In the genomic region with DNA sequence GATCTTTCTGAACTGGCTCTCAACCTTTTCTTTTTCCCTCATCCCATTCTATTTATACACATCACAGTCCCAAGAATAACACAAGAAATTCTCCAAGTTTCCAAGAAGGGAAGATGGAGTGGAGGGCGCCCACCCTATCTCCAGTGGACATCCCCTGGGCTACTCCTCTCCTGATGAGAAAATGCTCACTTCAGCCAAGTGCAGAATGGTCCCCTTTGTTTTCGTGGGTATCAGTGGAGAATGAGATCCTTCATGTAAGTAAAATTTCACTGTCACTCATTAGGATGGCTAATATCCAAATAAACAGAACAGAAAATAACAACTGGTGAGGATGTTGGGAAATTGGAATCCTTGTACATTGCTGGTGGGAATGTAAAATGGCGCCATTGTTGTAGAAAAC, we compare ENCODE assay signal across 16 cellular contexts.
"Had no signal": no experiment of that assay in that cellular context is flagged by ENCODE, and none has a peak within 500 bp of the region (broad histone marks: within the 10 kb centered on the region; RNA-seq: fewer than 3 reads in every experiment).

No MANE protein-coding gene starts in this region.

- H3K4me1 Mint-ChIP-seq: natural killer cell had no signal

- H3K36me3 Mint-ChIP-seq: activated naive CD8-positive, alpha-beta T cell treated with anti-CD3 and anti-CD28 coated beads, Interleukin-2, amount 10 ng/mL, durations not matched to agents 7 days and 5 days; natural killer cell; type B pancreatic cell had no signal

- H3K27ac ChIP-seq: colonic mucosa, gastrocnemius medialis, hepatocyte, SK-N-MC, skin epidermis, WERI-Rb-1 had no signal

- ATAC-seq: activated CD4-positive, alpha-beta T cell treated with anti-CD3 and anti-CD28 coated beads for 36 hours; gastrocnemius medialis; mucosa of descending colon; natural killer cell had no signal

- DNase-seq: activated CD4-positive, alpha-beta memory T cell treated with anti-CD3 and anti-CD28 coated beads, Interleukin-2, amount 10 ng/mL, durations not matched to agents 7 days and 5 days; activated CD4-positive, alpha-beta T cell treated with anti-CD3 and anti-CD28 coated beads for 36 hours; activated gamma-delta T cell; activated naive CD8-positive, alpha-beta T cell treated with anti-CD3 and anti-CD28 coated beads, Interleukin-2, amount 10 ng/mL, durations not matched to agents 7 days and 5 days; activated T-cell treated with anti-CD3 and anti-CD28 coated beads, Interleukin-2, amount 50 U/mL, for 48 hours; colonic mucosa; effector CD8-positive, alpha-beta T cell; gastrocnemius medialis; mucosa of descending colon; natural killer cell; T-helper 1 cell; WERI-Rb-1 had no signal

- H3K4me3 Mint-ChIP-seq: activated CD4-positive, alpha-beta memory T cell treated with anti-CD3 and anti-CD28 coated beads, Interleukin-2, amount 10 ng/mL, durations not matched to agents 7 days and 5 days; activated CD4-positive, alpha-beta T cell treated with anti-CD3 and anti-CD28 coated beads for 36 hours; activated naive CD8-positive, alpha-beta T cell treated with anti-CD3 and anti-CD28 coated beads, Interleukin-2, amount 10 ng/mL, durations not matched to agents 7 days and 5 days; natural killer cell; type B pancreatic cell had no signal

- H3K27ac Mint-ChIP-seq: activated CD4-positive, alpha-beta memory T cell treated with anti-CD3 and anti-CD28 coated beads, Interleukin-2, amount 10 ng/mL, durations not matched to agents 7 days and 5 days; activated CD4-positive, alpha-beta T cell treated with anti-CD3 and anti-CD28 coated beads for 36 hours; activated naive CD8-positive, alpha-beta T cell treated with anti-CD3 and anti-CD28 coated beads, Interleukin-2, amount 10 ng/mL, durations not matched to agents 7 days and 5 days; natural killer cell; type B pancreatic cell had no signal

- H3K27me3 Mint-ChIP-seq: type B pancreatic cell had no signal

- H3K9me3 Mint-ChIP-seq: activated CD4-positive, alpha-beta memory T cell treated with anti-CD3 and anti-CD28 coated beads, Interleukin-2, amount 10 ng/mL, durations not matched to agents 7 days and 5 days; natural killer cell; type B pancreatic cell had no signal
